Comparison of ENCODE assay signal across 9 cellular contexts in the genomic region with DNA sequence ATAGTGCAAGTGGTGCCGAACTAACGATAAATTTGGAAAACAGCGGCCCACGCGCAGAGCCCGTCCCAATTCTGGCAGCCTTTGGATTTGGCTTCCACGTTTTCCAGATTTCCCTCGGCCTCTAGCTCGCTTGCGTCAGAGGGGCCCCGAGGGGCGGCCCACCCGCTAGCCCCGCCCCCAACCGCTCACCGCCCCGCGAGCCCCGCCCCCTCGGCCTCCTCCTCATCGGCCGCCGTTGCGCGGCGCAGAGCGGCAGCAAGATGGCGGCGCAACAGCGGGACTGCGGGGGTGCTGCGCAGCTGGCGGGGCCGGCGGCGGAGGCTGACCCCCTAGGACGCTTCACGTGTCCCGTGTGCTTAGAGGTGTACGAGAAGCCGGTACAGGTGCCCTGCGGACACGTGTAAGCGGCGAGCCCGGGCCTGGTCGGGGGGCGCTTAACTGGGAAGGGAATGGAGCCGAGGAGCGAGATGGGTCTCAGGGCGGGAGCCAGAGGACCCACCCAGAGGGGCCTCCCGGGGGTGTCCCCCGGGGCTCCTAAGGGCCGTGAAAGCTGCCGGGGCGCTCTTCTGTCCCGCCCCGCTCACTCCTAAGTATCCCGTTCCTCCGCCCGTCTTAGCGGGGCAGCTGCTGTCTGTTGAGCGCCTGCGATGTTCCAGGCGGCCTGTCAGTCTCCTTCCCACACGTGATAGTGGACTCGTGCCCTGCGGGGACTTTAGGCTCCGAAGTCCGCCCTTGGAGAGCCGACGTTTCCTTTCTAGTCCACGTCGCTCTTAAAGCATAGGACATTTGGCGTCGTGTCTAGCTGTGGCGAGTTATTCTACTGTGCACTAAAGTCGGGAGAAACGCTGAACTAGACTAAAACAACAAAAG. TPM values are rescaled to one million over a fixed set of nuclear protein-coding genes. Genes with fewer than 3 reads are reported as not detected.
DNase-seq lines count a peak whose midpoint lies in the region; ATAC-seq, FAIRE-seq and TF ChIP-seq lines count a peak whose summit lies in the region.
"Had no signal": no experiment of that assay in that cellular context is flagged by ENCODE, and none has a peak within 500 bp of the region (broad histone marks: within the 10 kb centered on the region; RNA-seq: fewer than 3 reads in every experiment).

A gene with protein sequence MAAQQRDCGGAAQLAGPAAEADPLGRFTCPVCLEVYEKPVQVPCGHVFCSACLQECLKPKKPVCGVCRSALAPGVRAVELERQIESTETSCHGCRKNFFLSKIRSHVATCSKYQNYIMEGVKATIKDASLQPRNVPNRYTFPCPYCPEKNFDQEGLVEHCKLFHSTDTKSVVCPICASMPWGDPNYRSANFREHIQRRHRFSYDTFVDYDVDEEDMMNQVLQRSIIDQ (plus strand): TSS at position 245 of the 870 bp plus-strand sequence. CDS start 16 bp downstream, at position 261.

- no peak for FAIRE-seq in bronchial epithelial cell (lab: Jason Lieb, UNC)
- FAIRE-seq: G401.6 had no signal

- H3K4me3 ChIP-seq in bronchial epithelial cell (ENCODE audit: low read depth, low read length): peak within 1 kb of the TSS; percentile 92
- H3K4me3 ChIP-seq in smooth muscle cell: peak within 1 kb of the TSS; percentile 96

- peaks cover 58% of the 10 kb centered on the region for H3K4me1 Mint-ChIP-seq in activated B cell treated with CpG ODN at 0.5 μM for 24 hours

- H4K20me1 ChIP-seq in smooth muscle cell (ENCODE audit: low read depth): peaks cover 48% of the 10 kb centered on the region

- peaks cover 13% of the 10 kb centered on the region for H3K4me1 ChIP-seq in smooth muscle cell (ENCODE audit: low read depth)

- H3K27ac Mint-ChIP-seq in activated B cell treated with CpG ODN at 0.5 μM for 24 hours: peak within 1 kb of the TSS; percentile 88

- peak within 1 kb of the TSS; percentile 82 for H3K27ac ChIP-seq in smooth muscle cell (ENCODE audit: low read depth)

- POLR2A ChIA-PET in activated B cell treated with CpG ODN at 0.5 μM for 24 hours (lab: Charles Lee): interaction anchor here (0.5 to 4.5 kb wide), 12 partner anchors 11 to 717 kb away, joined by 3 to 45 read pairs (median 4); a partner anchor contains a TSS

- TF ChIP-seq CTCF in activated B cell treated with CpG ODN at 0.5 μM for 24 hours (IDR thresholded peaks at IDR 0.05): no peak
- TF ChIP-seq CTCF in bronchial epithelial cell (IDR thresholded peaks at IDR 0.05; ENCODE audit: insufficient read depth, low read length, severe bottlenecking): no peak
- no peak for TF ChIP-seq CTCF in smooth muscle cell (IDR thresholded peaks at IDR 0.05; ENCODE audit: borderline replicate concordance, insufficient read depth, poor library complexity, severe bottlenecking)

- H3K79me2 ChIP-seq in smooth muscle cell (ENCODE audit: low read depth): peaks cover 54% of the 10 kb centered on the region

- CTCF ChIA-PET in activated B cell treated with CpG ODN at 0.5 μM for 24 hours (lab: Charles Lee): interaction anchor here (1.5 to 1.6 kb wide), 2 partner anchors 20 to 43 kb away, joined by 3 to 6 read pairs; no protein-coding TSS in a partner anchor

- DNase-seq in SIG-M5 treated with dmso at 0.1 percent for 504 hours (lab: John Stamatoyannopoulos, UW; ENCODE audit: unreplicated experiment): peak; percentile 93
- DNase-seq in SIG-M5 (lab: John Stamatoyannopoulos, UW): no peak
- DNase-seq in NCI-H226: peak; percentile 72
- DNase-seq in activated B cell treated with CpG ODN at 0.5 μM for 24 hours: peak; percentile 83
- peak; percentile 52 for DNase-seq in bronchial epithelial cell (ENCODE audit: low read depth)
- peak; percentile 98 for DNase-seq in iPS-NIHi7 (ENCODE audit: extremely low spot score)
- peak; percentile 76 for DNase-seq in smooth muscle cell (lab: John Stamatoyannopoulos, UW; ENCODE audit: unreplicated experiment)

- no peaks in the 10 kb centered on the region for H3K9me3 Mint-ChIP-seq in activated B cell treated with CpG ODN at 0.5 μM for 24 hours

- no peaks in the 10 kb centered on the region for H3F3A ChIP-seq in smooth muscle cell (ENCODE audit: low read depth)

- H3K36me3 ChIP-seq in bronchial epithelial cell (ENCODE audit: control insufficient read depth, insufficient read depth, low read length): peaks cover 8% of the 10 kb centered on the region
- no peaks in the 10 kb centered on the region for H3K36me3 ChIP-seq in smooth muscle cell (ENCODE audit: low read depth)

- no peaks in the 10 kb centered on the region for H3K9me3 ChIP-seq in smooth muscle cell (replicated peaks; ENCODE audit: low read depth)

- no peaks in the 10 kb centered on the region for H3K27me3 Mint-ChIP-seq in activated B cell treated with CpG ODN at 0.5 μM for 24 hours

- peak within 1 kb of the TSS; percentile 90 for H2AFZ ChIP-seq in smooth muscle cell (ENCODE audit: low read depth)

- H3K4me2 ChIP-seq in smooth muscle cell: peak within 1 kb of the TSS; percentile 94

- WGBS in smooth muscle cell (ENCODE audit: low lambda C conversion rate): 1% methylated on average over 67 of the region's 79 CpGs

- intact Hi-C loops in activated B cell treated with CpG ODN at 0.5 μM for 24 hours (cut with micrococcal nuclease): loop anchor here (1.0 kb wide), 5 partner anchors 8 to 658 kb away; a partner anchor contains a TSS

- peak within 1 kb of the TSS; percentile 97 for H3K4me3 Mint-ChIP-seq in activated B cell treated with CpG ODN at 0.5 μM for 24 hours

- H3K27me3 ChIP-seq in bronchial epithelial cell (ENCODE audit: control insufficient read depth, insufficient read depth, low read length): no peaks in the 10 kb centered on the region
- H3K27me3 ChIP-seq in smooth muscle cell (ENCODE audit: low read depth): no peaks in the 10 kb centered on the region

- ATAC-seq in HG03095 (IDR thresholded peaks at IDR 0.05; ENCODE audit: unreplicated experiment) (peak; percentile 59), activated B cell treated with CpG ODN at 0.5 μM for 24 hours (ENCODE audit: low read depth) (peak; percentile 90)

- peaks cover 26% of the 10 kb centered on the region for H3K36me3 Mint-ChIP-seq in activated B cell treated with CpG ODN at 0.5 μM for 24 hours (ENCODE audit: low read depth)

- H3K9ac ChIP-seq in smooth muscle cell (ENCODE audit: low read depth): peak within 1 kb of the TSS; percentile 93

RNA-seq across cellular contexts. Expression of the gene that starts here (rescaled TPM):
- total RNA-seq in activated B cell treated with CpG ODN at 0.5 μM for 24 hours (56.5 and 56.6 TPM in 2 replicates), bronchial epithelial cell (28.2 and 67.1 TPM in 2 replicates), smooth muscle cell (54.2 and 62.7 TPM in 2 replicates)
- polyA plus RNA-seq in smooth muscle cell: 80.5 and 87.2 TPM in 2 replicates
